In the genomic region with DNA sequence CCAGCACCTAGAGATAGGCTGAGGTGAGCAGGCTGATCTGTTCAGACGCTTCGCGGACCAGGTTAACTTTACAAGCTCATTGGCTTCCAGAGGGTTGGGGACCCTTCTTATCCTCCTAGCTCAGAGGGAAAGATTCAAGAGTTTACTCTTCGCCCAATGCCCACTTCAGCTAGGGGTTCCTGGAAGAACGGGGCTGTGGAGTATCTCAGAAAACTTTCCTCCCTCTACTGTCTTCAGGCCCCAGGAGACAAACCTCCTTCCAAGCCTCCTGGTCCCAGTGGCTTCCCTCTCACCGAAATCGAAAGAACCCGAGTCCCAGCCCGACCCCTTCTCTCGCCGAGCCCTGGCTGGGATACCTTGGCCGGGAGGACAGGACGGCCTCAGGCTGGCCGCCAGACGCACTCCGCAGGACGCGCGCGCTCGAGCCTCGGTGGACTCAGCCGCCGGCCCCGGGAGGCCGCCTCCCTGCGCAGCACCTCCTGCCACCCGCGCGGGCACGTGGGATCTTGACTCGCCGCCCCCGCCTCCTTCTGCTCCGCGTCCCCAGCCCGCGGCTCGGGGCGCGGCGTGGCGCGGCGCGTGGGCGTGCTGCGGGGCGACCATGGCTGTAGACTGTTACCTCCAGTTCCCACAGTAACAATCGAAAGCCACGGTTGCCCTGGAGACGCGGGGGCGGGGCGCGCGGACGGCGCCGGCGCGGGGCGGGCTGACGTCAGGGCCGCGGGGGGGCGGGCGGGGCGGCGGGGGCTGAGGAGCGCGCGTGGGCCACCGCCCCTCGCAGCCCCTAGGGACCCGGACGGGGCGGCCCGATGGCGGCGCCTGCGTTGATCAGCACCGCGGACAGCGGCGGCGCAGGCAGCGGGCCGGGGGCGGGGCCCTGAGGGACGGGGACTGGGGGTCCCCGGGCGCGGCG, we compare ENCODE assay signal across 8 cellular contexts. TPM values are rescaled to one million over a fixed set of nuclear protein-coding genes. Genes with fewer than 3 reads are reported as not detected.
DNase-seq lines count a peak whose midpoint lies in the region; ATAC-seq and TF ChIP-seq lines count a peak whose summit lies in the region.

No MANE protein-coding gene starts in this region.

- CTCF ChIA-PET in Calu3 (lab: Charles Lee) = no interaction called here

- peaks cover 32% of the 10 kb centered on the region for H3K27me3 Mint-ChIP-seq in Calu3 (ENCODE audit: unreplicated experiment)
- peaks cover 16% of the 10 kb centered on the region for H3K27me3 Mint-ChIP-seq in T-helper 2 cell treated with Interferon-gamma antibody and Interleukin-4, amounts not matched to agents 5 μg/mL and 100 μg/mL, for 36 hours (ENCODE audit: low read depth)

- H3K36me3 ChIP-seq in ascending aorta (no peaks in the 10 kb centered on the region), hepatocyte (replicated peaks; ENCODE audit: insufficient read depth, low read depth) (no peaks in the 10 kb centered on the region)

- peaks cover 23% of the 10 kb centered on the region for H3K36me3 Mint-ChIP-seq in Calu3 (ENCODE audit: insufficient read depth, unreplicated experiment)
- H3K36me3 Mint-ChIP-seq in T-helper 2 cell treated with Interferon-gamma antibody and Interleukin-4, amounts not matched to agents 5 μg/mL and 100 μg/mL, for 36 hours (ENCODE audit: low read depth) = peaks cover 2% of the 10 kb centered on the region

- H3K27ac ChIP-seq in ascending aorta (peak overlapping the region in 1 of 2 donors; percentile 22), hepatocyte (peak overlapping the region; percentile 19)

- H3K9me3 Mint-ChIP-seq in Calu3 (ENCODE audit: low read depth, unreplicated experiment) = no peaks in the 10 kb centered on the region
- H3K9me3 Mint-ChIP-seq in T-helper 2 cell treated with Interferon-gamma antibody and Interleukin-4, amounts not matched to agents 5 μg/mL and 100 μg/mL, for 36 hours = no peaks in the 10 kb centered on the region

- DNase-seq in Calu3 (peak; percentile 78), ascending aorta (ENCODE audit: low spot score in 2 of 2) (peak in 1 of 2 donors; percentile 94), hepatocyte (ENCODE audit: low spot score) (peak; percentile 93), sciatic nerve (ENCODE audit: low spot score) (peak; percentile 93)
- peak; percentile 61 for DNase-seq in Jurkat, Clone E6-1 (ENCODE audit: low read depth, low spot score)
- peak; percentile 90 for DNase-seq in T-helper 2 cell treated with Interferon-gamma antibody and Interleukin-4, amounts not matched to agents 5 μg/mL and 100 μg/mL, for 36 hours (ENCODE audit: low spot score)

- H3K4me1 Mint-ChIP-seq in Calu3 (ENCODE audit: low read depth, unreplicated experiment) = peaks cover 8% of the 10 kb centered on the region
- H3K4me1 Mint-ChIP-seq in T-helper 2 cell treated with Interferon-gamma antibody and Interleukin-4, amounts not matched to agents 5 μg/mL and 100 μg/mL, for 36 hours (ENCODE audit: low read depth) = peaks cover 19% of the 10 kb centered on the region

- H3K27ac Mint-ChIP-seq in Calu3 (ENCODE audit: unreplicated experiment) = no peak overlapping the region
- H3K27ac Mint-ChIP-seq in T-helper 2 cell treated with Interferon-gamma antibody and Interleukin-4, amounts not matched to agents 5 μg/mL and 100 μg/mL, for 36 hours = peak overlapping the region; percentile 57

- H3K4me1 ChIP-seq in ascending aorta (peaks cover 27 to 37% of the 10 kb centered on the region in 2 donors), hepatocyte (ENCODE audit: insufficient read depth) (peaks cover 30% of the 10 kb centered on the region)

- H3K79me2 ChIP-seq in hepatocyte = peaks cover 4% of the 10 kb centered on the region

- H3K4me3 Mint-ChIP-seq in Calu3 (ENCODE audit: low read depth, unreplicated experiment) = peak overlapping the region; percentile 70
- peak overlapping the region; percentile 81 for H3K4me3 Mint-ChIP-seq in T-helper 2 cell treated with Interferon-gamma antibody and Interleukin-4, amounts not matched to agents 5 μg/mL and 100 μg/mL, for 36 hours

- no peaks in the 10 kb centered on the region for H4K20me1 ChIP-seq in hepatocyte (ENCODE audit: insufficient read depth, poor library complexity, severe bottlenecking)

- intact Hi-C loops in Calu3 (cut with micrococcal nuclease; ENCODE audit: unreplicated experiment) = no loop called here
- intact Hi-C loops in ascending aorta (cut with DNase I) = loop anchor here (10.0 kb wide), 2 partner anchors 345 to 485 kb away; a partner anchor contains a TSS
- intact Hi-C loops in sciatic nerve (cut with DNase I) = loop anchor here (10.0 kb wide), 1 partner anchor 135 kb away; no protein-coding TSS in a partner anchor

- no peaks in the 10 kb centered on the region for H3K27me3 ChIP-seq in ascending aorta
- peaks cover 31% of the 10 kb centered on the region for H3K27me3 ChIP-seq in hepatocyte

- peak overlapping the region; percentile 92 for H3K4me2 ChIP-seq in hepatocyte

- peak overlapping the region; percentile 67 for H3K4me3 ChIP-seq in Jurkat, Clone E6-1 (ENCODE audit: low read length)
- H3K4me3 ChIP-seq in ascending aorta = peak overlapping the region; percentile 91 to 97
- peak overlapping the region; percentile 94 for H3K4me3 ChIP-seq in hepatocyte

- TF ChIP-seq CTCF in Calu3 (IDR thresholded peaks at IDR 0.05; ENCODE audit: unreplicated experiment) = no peak
- no peak for TF ChIP-seq CTCF in ascending aorta (IDR thresholded peaks at IDR 0.05)
- no peak for TF ChIP-seq CTCF in hepatocyte (IDR thresholded peaks at IDR 0.05; ENCODE audit: poor library complexity)

- 12% methylated on average over 19 of the region's 95 CpGs for WGBS in hepatocyte (ENCODE audit: low lambda C conversion rate, missing lambda C conversion rate)

- BruUV-seq in Calu3 (replicated peaks; lab: Mats Ljungman, UMichigan) = no TSS peak

- H3K9me3 ChIP-seq in ascending aorta = no peaks in the 10 kb centered on the region
- H3K9me3 ChIP-seq in hepatocyte (ENCODE audit: low read depth) = no peaks in the 10 kb centered on the region

- H3K9me2 ChIP-seq in hepatocyte (replicated peaks; ENCODE audit: insufficient read depth) = no peaks in the 10 kb centered on the region

- ATAC-seq in GM21526 (IDR thresholded peaks at IDR 0.05; ENCODE audit: low FRiP score, unreplicated experiment) = peak; percentile 30
- peak; percentile 57 for ATAC-seq in sciatic nerve
- no peak for ATAC-seq in GM19455 (IDR thresholded peaks at IDR 0.05; ENCODE audit: unreplicated experiment)

- H2AFZ ChIP-seq in hepatocyte = peak overlapping the region; percentile 66

RNA-seq across cellular contexts. Expression of a gene that starts 5.3 kb away (rescaled TPM):
- 0.61 and 1.2 TPM in 2 replicates for total RNA-seq in Calu3 (2022)
- polyA plus RNA-seq in Jurkat, Clone E6-1 (2012; ENCODE audit: insufficient read depth, insufficient read length) = 2.7 TPM
- 131 TPM for total RNA-seq in ascending aorta
- 8.8 and 9.4 TPM in 2 replicates for total RNA-seq in hepatocyte
- 8.2 and 10.2 TPM in 2 replicates for polyA plus RNA-seq in hepatocyte
- total RNA-seq in sciatic nerve = 85.0 TPM

RNA-seq across cellular contexts. Expression of a gene that starts 7.8 kb away (rescaled TPM):
- total RNA-seq in Calu3 (2022) (21.0 and 22.1 TPM in 2 replicates), ascending aorta (71.3 TPM), hepatocyte (49.2 and 56.4 TPM in 2 replicates), sciatic nerve (12.9 TPM)
- 20.8 TPM for polyA plus RNA-seq in Jurkat, Clone E6-1 (2012; ENCODE audit: insufficient read depth, insufficient read length)
- polyA plus RNA-seq in hepatocyte = 72.5 and 72.7 TPM in 2 replicates

RNA-seq across cellular contexts. Expression of a gene that starts 19.6 kb away (rescaled TPM):
- 24.7 and 29.7 TPM in 2 replicates for total RNA-seq in Calu3 (2022)
- 21.1 TPM for polyA plus RNA-seq in Jurkat, Clone E6-1 (2012; ENCODE audit: insufficient read depth, insufficient read length)
- 125 TPM for total RNA-seq in ascending aorta
- 26.2 and 27.8 TPM in 2 replicates for total RNA-seq in hepatocyte
- 45.2 and 49.0 TPM in 2 replicates for polyA plus RNA-seq in hepatocyte
- 37.7 TPM for total RNA-seq in sciatic nerve

RNA-seq across cellular contexts. Expression of a gene that starts 24.5 kb away (rescaled TPM):
- total RNA-seq in Calu3 (2022) (not detected in 2 replicates), ascending aorta (11.5 TPM), hepatocyte (0.48 and 1.4 TPM in 2 replicates), sciatic nerve (5.8 TPM)
- 4.6 TPM for polyA plus RNA-seq in Jurkat, Clone E6-1 (2012; ENCODE audit: insufficient read depth, insufficient read length)
- polyA plus RNA-seq in hepatocyte = 0.53 and 0.97 TPM in 2 replicates
